ENCODE assay signal across 21 cellular contexts in genomic region chr15:33142708-33143107, GRCh38. TPM values are rescaled to one million over a fixed set of nuclear protein-coding genes. Genes with fewer than 3 reads are reported as not detected.
DNase-seq lines count a peak whose midpoint lies in the region; ATAC-seq, FAIRE-seq and TF ChIP-seq lines count a peak whose summit lies in the region.
"Had no signal": no experiment of that assay in that cellular context is flagged by ENCODE, and none has a peak within 500 bp of the region (broad histone marks: within the 10 kb centered on the region; RNA-seq: fewer than 3 reads in every experiment).

No MANE protein-coding gene starts in this region.

- peaks cover 1% of the 10 kb centered on the region for H3K4me1 ChIP-seq in CD8-positive, alpha-beta memory T cell (ENCODE audit: insufficient read depth, low read length)

- in situ Hi-C loops in ACHN (cut with HindIII; ENCODE audit: low pct_ligation_motif_present, low pct_unique_long_range_greater_than_20kb, low sequenced_read_pairs) = no loop called here

- no peaks in the 10 kb centered on the region for H3K4me1 Mint-ChIP-seq in CD8-positive, alpha-beta memory T cell
- H3K4me1 Mint-ChIP-seq: neural crest cell had no signal

- H3K36me3 Mint-ChIP-seq in CD8-positive, alpha-beta memory T cell = no peaks in the 10 kb centered on the region
- H3K36me3 Mint-ChIP-seq in activated naive CD4-positive, alpha-beta T cell treated with anti-CD3 and anti-CD28 coated beads, Interleukin-2, amount 50 U/mL, for 72 hours = peaks cover 0 to 4% of the 10 kb centered on the region in 2 donors
- H3K36me3 Mint-ChIP-seq: activated naive CD4-positive, alpha-beta T cell treated with anti-CD3 and anti-CD28 coated beads, Interleukin-2, amount 50 U/mL, for 24 hours; CD4-positive, CD25-positive, alpha-beta regulatory T cell had no signal

- H3K27ac Mint-ChIP-seq in CD8-positive, alpha-beta memory T cell = no peak overlapping the region
- no peak overlapping the region for H3K27ac Mint-ChIP-seq in activated naive CD4-positive, alpha-beta T cell treated with anti-CD3 and anti-CD28 coated beads, Interleukin-2, amount 50 U/mL, for 72 hours
- H3K27ac Mint-ChIP-seq: activated naive CD4-positive, alpha-beta T cell treated with anti-CD3 and anti-CD28 coated beads, Interleukin-2, amount 50 U/mL, for 24 hours; CD4-positive, CD25-positive, alpha-beta regulatory T cell; T-helper 17 cell had no signal

- H3K9me3 ChIP-seq in CD8-positive, alpha-beta memory T cell (ENCODE audit: low read length) = no peaks in the 10 kb centered on the region

- CTCF ChIA-PET in CD8-positive, alpha-beta memory T cell (lab: Charles Lee) = no interaction called here

- peaks cover 0 to 4% (median 0%) of the 10 kb centered on the region in 5 donors for H3K9me3 Mint-ChIP-seq in CD8-positive, alpha-beta memory T cell
- no peaks in the 10 kb centered on the region for H3K9me3 Mint-ChIP-seq in activated naive CD4-positive, alpha-beta T cell treated with anti-CD3 and anti-CD28 coated beads, Interleukin-2, amount 50 U/mL, for 72 hours
- H3K9me3 Mint-ChIP-seq: activated naive CD4-positive, alpha-beta T cell treated with anti-CD3 and anti-CD28 coated beads, Interleukin-2, amount 50 U/mL, for 24 hours; CD4-positive, CD25-positive, alpha-beta regulatory T cell; neural crest cell had no signal

- peaks cover 0 to 3% of the 10 kb centered on the region in 2 donors for H3K27me3 Mint-ChIP-seq in CD8-positive, alpha-beta memory T cell
- H3K27me3 Mint-ChIP-seq: activated naive CD4-positive, alpha-beta T cell treated with anti-CD3 and anti-CD28 coated beads, Interleukin-2, amount 50 U/mL, for 24 hours had no signal

- peak; percentile 86 for ATAC-seq in GM19438 (IDR thresholded peaks at IDR 0.05; ENCODE audit: low read depth, unreplicated experiment)
- peak; percentile 85 for ATAC-seq in HG03139 (IDR thresholded peaks at IDR 0.05; ENCODE audit: unreplicated experiment)
- ATAC-seq in activated naive CD4-positive, alpha-beta T cell treated with anti-CD3 and anti-CD28 coated beads, Interleukin-2, amount 50 U/mL, for 72 hours = no peak
- ATAC-seq: right cardiac atrium, T-helper 17 cell had no signal

- DNase-seq in ACHN (peak; percentile 41), erythroblast (lab: John Stamatoyannopoulos, UW) (no peak), hypothalamus (lab: John Stamatoyannopoulos, UW) (no peak)
- DNase-seq in CD8-positive, alpha-beta memory T cell = no peak
- no peak for DNase-seq in activated naive CD4-positive, alpha-beta T cell treated with anti-CD3 and anti-CD28 coated beads, Interleukin-2, amount 50 U/mL, for 72 hours (ENCODE audit: low spot score in 2 of 2)
- DNase-seq: CD4-positive, CD25-positive, alpha-beta regulatory T cell; foreskin fibroblast; mesenchymal stem cell; NCI-H2029; right cardiac atrium; stimulated activated CD4-positive, alpha-beta T cell treated with anti-CD3 and anti-CD28 coated beads, Interleukin-2, amount 100 ng/mL, for 24 hours; T-helper 17 cell had no signal

- H3K4me3 ChIP-seq in CD8-positive, alpha-beta memory T cell (ENCODE audit: low read length) = no peak overlapping the region

- POLR2A ChIA-PET in CD8-positive, alpha-beta memory T cell (lab: Charles Lee) = no interaction called here

- TF ChIP-seq POLR2A in erythroblast (IDR thresholded peaks at IDR 0.05; ENCODE audit: low read length) = no peak

- no peak overlapping the region for H3K27ac ChIP-seq in CD8-positive, alpha-beta memory T cell (ENCODE audit: low read depth, low read length)
- H3K27ac ChIP-seq: RWPE1 had no signal

- no peaks in the 10 kb centered on the region for H3K27me3 ChIP-seq in CD8-positive, alpha-beta memory T cell (ENCODE audit: insufficient read depth, low read length, poor library complexity, severe bottlenecking)

- peak; percentile 10 for FAIRE-seq in colon (lab: Jason Lieb, UNC)
- FAIRE-seq: A204.1, bronchial epithelial cell, H54 had no signal

- no peaks in the 10 kb centered on the region for H3K36me3 ChIP-seq in CD8-positive, alpha-beta memory T cell (ENCODE audit: insufficient read depth, low read length)

- H3K4me3 Mint-ChIP-seq in CD8-positive, alpha-beta memory T cell = no peak overlapping the region
- H3K4me3 Mint-ChIP-seq: activated naive CD4-positive, alpha-beta T cell treated with anti-CD3 and anti-CD28 coated beads, Interleukin-2, amount 50 U/mL, for 24 hours; CD4-positive, CD25-positive, alpha-beta regulatory T cell; neural crest cell; T-helper 17 cell had no signal

RNA-seq across cellular contexts. Expression of gene FMN1, which starts 51.8 kb away (rescaled TPM):
- total RNA-seq in CD8-positive, alpha-beta memory T cell = under 1 TPM; 0.11 to 0.24 TPM
- polyA plus RNA-seq in CD8-positive, alpha-beta memory T cell = 0.09 TPM
- total RNA-seq in activated naive CD4-positive, alpha-beta T cell treated with anti-CD3 and anti-CD28 coated beads, Interleukin-2, amount 50 U/mL, for 72 hours = 1 to 10 TPM; 1.1 to 4.5 TPM

Comparison
In these comparisons a context has a peak if more than half of its experiments do, and no peak if none do; other contexts are left out.
1. ATAC-seq: peak in GM19438 (single experiment) and HG03139 (single experiment); none in activated naive CD4-positive, alpha-beta T cell treated with anti-CD3 and anti-CD28 coated beads, Interleukin-2, amount 50 U/mL, for 72 hours (0 of 2).